Comparison of ENCODE assay signal across 15 cellular contexts in genomic region chr10:3396116-3396515, GRCh38.
DNase-seq lines count a peak whose midpoint lies in the region; ATAC-seq and TF ChIP-seq lines count a peak whose summit lies in the region.
"Had no signal": no experiment of that assay in that cellular context is flagged by ENCODE, and none has a peak within 500 bp of the region (broad histone marks: within the 10 kb centered on the region; RNA-seq: fewer than 3 reads in every experiment).

No MANE protein-coding gene starts in this region.

- peak overlapping the region in 2 of 3 experiments; percentile 10 to 52 for H3K27ac Mint-ChIP-seq in nephron

- intact Hi-C loops in sigmoid colon (cut with DNase I) = no loop called here

- no peak for TF ChIP-seq POLR2A in sigmoid colon (IDR thresholded peaks at IDR 0.05)

- peaks cover 3% of the 10 kb centered on the region for H3K9me3 Mint-ChIP-seq in nephron

- H3K4me3 Mint-ChIP-seq in nephron = no peak overlapping the region

- TF ChIP-seq EP300 in sigmoid colon (IDR thresholded peaks at IDR 0.05) = no peak

- no peaks in the 10 kb centered on the region for H3K36me3 ChIP-seq in sigmoid colon

- 85 to 94% methylated on average over 10 of the region's 10 CpGs for WGBS in sigmoid colon, 2 donors

- H3K4me1 ChIP-seq in sigmoid colon = peaks cover 0 to 62% (median 38%) of the 10 kb centered on the region in 4 donors

- H3K4me3 ChIP-seq in sigmoid colon = no peak overlapping the region
- H3K4me3 ChIP-seq: SK-N-MC had no signal

- peaks cover 0 to 4% (median 0%) of the 10 kb centered on the region in 4 donors for H3K9me3 ChIP-seq in sigmoid colon

- peak overlapping the region in 3 of 4 donors; percentile 36 to 79 (median 63) for H3K27ac ChIP-seq in sigmoid colon
- H3K27ac ChIP-seq: RWPE1, SK-N-MC had no signal

- no peak for TF ChIP-seq CTCF in nephron (IDR thresholded peaks at IDR 0.05; ENCODE audit: unreplicated experiment in 3 of 3)
- TF ChIP-seq CTCF in sigmoid colon (IDR thresholded peaks at IDR 0.05) = no peak

- H3K4me1 Mint-ChIP-seq in nephron = peaks cover 39% of the 10 kb centered on the region

- no peaks in the 10 kb centered on the region for H3K27me3 ChIP-seq in sigmoid colon

- DNase-seq in NCI-H748 (lab: John Stamatoyannopoulos, UW; ENCODE audit: unreplicated experiment) = peak; percentile 35
- DNase-seq in NCI-H748 treated with DMSO at 0.1 percent for 48 hours (lab: John Stamatoyannopoulos, UW) = no peak
- peak; percentile 16 for DNase-seq in astrocyte of the hippocampus (ENCODE audit: low read depth, low spot score)
- no peak for DNase-seq in sigmoid colon
- DNase-seq in NCI-H1048 (lab: John Stamatoyannopoulos, UW) = no peak
- no peak for DNase-seq in NAMALWA (ENCODE audit: low spot score)
- DNase-seq: DMS79; Kasumi-1; NCI-H446 treated with DMSO at 0.1 percent for 48 hours; NCI-H526 treated with DMSO at 0.1 percent for 48 hours; NK-92 treated with Interleukin-12 subunit alpha and Interleukin-12 subunit beta, amount 100 ng/mL, for 24 hours had no signal

- no peak for ATAC-seq in HG03108 (IDR thresholded peaks at IDR 0.05; ENCODE audit: unreplicated experiment)

- H3K36me3 Mint-ChIP-seq in nephron (ENCODE audit: low read depth) = no peaks in the 10 kb centered on the region

- H3K27me3 Mint-ChIP-seq in nephron (ENCODE audit: low read depth) = peaks cover 12% of the 10 kb centered on the region

Comparison
In these comparisons a context has a peak if more than half of its experiments do, and no peak if none do; other contexts are left out.
1. DNase-seq: peak in NCI-H748 (single experiment) and astrocyte of the hippocampus (single experiment); none in NCI-H748 treated with DMSO at 0.1 percent for 48 hours (single experiment), sigmoid colon (single experiment), NCI-H1048 (single experiment) and NAMALWA (single experiment).